In the genomic region with DNA sequence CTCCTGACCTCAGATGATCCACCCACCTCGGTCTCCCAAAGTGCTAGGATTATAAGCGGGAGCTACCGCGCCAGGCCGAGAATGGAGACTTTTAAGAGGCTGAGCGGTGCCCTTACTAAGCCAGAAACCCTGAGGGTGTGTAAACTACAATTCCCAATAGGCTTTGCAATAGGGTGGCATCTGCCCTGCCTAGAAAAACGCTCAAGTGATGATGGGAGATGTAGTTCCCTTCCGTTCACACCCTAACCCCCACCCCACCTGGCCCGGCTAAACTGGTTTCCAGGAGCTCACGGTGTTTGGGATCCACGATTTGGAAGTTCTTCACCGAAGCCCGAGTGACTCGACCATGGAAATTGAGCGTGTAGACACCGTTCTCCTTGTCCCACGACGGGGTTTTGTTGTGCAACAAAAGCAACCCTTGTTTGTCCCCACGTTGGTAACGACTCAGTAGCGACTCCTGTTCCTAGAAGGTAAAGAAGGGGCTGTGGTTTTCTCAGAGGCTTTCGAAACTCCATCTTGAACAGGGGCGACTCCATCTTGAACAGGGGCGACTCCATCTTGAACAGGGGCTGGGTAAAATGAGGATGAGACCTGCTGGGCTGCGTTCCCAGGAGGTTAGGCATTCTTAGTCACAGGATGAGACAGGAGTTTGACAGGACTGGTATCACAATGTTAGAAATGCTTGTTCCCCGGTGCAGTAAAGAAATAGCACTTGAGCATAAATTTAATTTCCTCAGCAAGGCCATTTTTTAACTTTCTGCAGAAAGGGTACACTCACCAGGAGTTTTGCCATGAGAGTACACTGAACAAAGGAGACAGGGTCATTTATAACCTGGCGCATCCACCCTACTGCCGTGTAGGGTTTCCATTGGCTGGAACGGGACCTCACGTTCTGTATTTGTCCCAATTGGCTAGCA, we compare ENCODE assay signal across 1 cellular context.
TF ChIP-seq lines count a peak whose summit lies in the region.

No MANE protein-coding gene starts in this region.

TF ChIP-seq in endothelial cell of umbilical vein, 7 proteins besides CTCF, POLR2A, EP300 and RAD21:
- TF ChIP-seq GATA2 (IDR thresholded peaks at IDR 0.05; ENCODE audit: insufficient read depth, insufficient read length, low read depth, low read length) (no peak), FOS (IDR thresholded peaks at IDR 0.05; ENCODE audit: borderline replicate concordance, insufficient read depth, low read length) (no peak), EZH2 (IDR thresholded peaks at IDR 0.05; ENCODE audit: borderline replicate concordance, low read depth, low read length, severe bottlenecking) (no peak), JUN (IDR thresholded peaks at IDR 0.05; ENCODE audit: borderline replicate concordance, insufficient read depth, insufficient read length, low read depth) (no peak), MYC (IDR thresholded peaks at IDR 0.05; ENCODE audit: low read depth, low read length) (no peak), POLR2AphosphoS5 (IDR thresholded peaks at IDR 0.05; ENCODE audit: insufficient read depth, low read depth, low read length) (no peak)
